In the genomic region with DNA sequence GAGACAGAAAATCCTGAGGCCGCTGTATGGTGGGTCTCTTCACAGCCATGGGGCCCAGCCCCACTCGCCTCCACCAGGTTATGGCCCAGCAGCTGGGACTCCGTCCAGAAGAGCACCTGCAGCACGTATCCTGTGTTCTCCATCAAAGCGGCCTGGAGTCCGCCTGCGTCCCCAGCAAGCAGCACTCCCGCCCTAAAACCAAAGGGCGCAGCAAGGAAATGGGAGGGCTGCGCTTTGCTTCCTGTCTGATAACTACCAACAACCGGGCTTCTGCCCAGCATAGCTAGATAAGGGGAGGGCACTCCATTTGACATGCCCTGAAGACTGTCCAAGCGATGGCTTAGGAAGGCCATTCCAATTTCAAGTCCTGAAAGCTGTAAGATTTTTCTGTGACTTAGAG, we compare ENCODE assay signal across 18 cellular contexts.
DNase-seq lines count a peak whose midpoint lies in the region; ATAC-seq, FAIRE-seq and TF ChIP-seq lines count a peak whose summit lies in the region.
"Had no signal": no experiment of that assay in that cellular context is flagged by ENCODE, and none has a peak within 500 bp of the region (broad histone marks: within the 10 kb centered on the region; RNA-seq: fewer than 3 reads in every experiment).

No MANE protein-coding gene starts in this region.

- TF ChIP-seq EP300 in K562 (IDR thresholded peaks at IDR 0.05; ENCODE audit: low read length) (no peak), sigmoid colon (IDR thresholded peaks at IDR 0.05) (no peak)

- in situ Hi-C loops in K562 (cut with MboI) = no loop called here

- peak; percentile 86 for DNase-seq in GF-D8 (lab: John Stamatoyannopoulos, UW)
- DNase-seq in K562 (ENCODE audit: extremely low read depth in 1 of 4, low spot score in 3 of 4) = no peak
- peak; percentile 56 for DNase-seq in right atrium auricular region (ENCODE audit: low spot score)
- peak; percentile 81 for DNase-seq in spleen
- no peak for DNase-seq in sigmoid colon
- no peak for DNase-seq in HK-2 (ENCODE audit: unreplicated experiment)
- DNase-seq: activated CD8-positive, alpha-beta memory T cell treated with anti-CD3 and anti-CD28 coated beads, Interleukin-2, amount 10 ng/mL, durations not matched to agents 7 days and 5 days; foreskin melanocyte; IMR-90; mesenchymal stem cell; NCI-H526; PC-3 had no signal

- H2AFZ ChIP-seq in K562 (ENCODE audit: low read depth, low read length) = 0 out of 2 replicates have a peak overlapping the region, but pooled peaks have one; percentile 2
- H2AFZ ChIP-seq: GM23338 had no signal

- H3K4me1 ChIP-seq in K562 (replicated peaks in 1 of 2; ENCODE audit: control insufficient read depth in 2 of 2, insufficient read depth in 2 of 2, low read length in 2 of 2) (no peaks in the 10 kb centered on the region), right atrium auricular region (peaks cover 0 to 9% of the 10 kb centered on the region in 2 donors), spleen (peaks cover 0 to 25% (median 12%) of the 10 kb centered on the region in 6 donors), sigmoid colon (no peaks in the 10 kb centered on the region)

- no TSS peak for BruUV-seq in K562 (replicated peaks; lab: Mats Ljungman, UMichigan)

- H3K36me3 ChIP-seq in K562 (ENCODE audit: control insufficient read depth, insufficient read depth, low read length) (no peaks in the 10 kb centered on the region), right atrium auricular region (no peaks in the 10 kb centered on the region), spleen (peaks cover 0 to 8% (median 0%) of the 10 kb centered on the region in 6 donors), sigmoid colon (no peaks in the 10 kb centered on the region)
- H3K36me3 ChIP-seq: SJSA1 had no signal

- H3K27me3 ChIP-seq in K562 (ENCODE audit: control insufficient read depth in 2 of 2, insufficient read depth in 2 of 2, low read length in 2 of 2) (peaks cover 7 to 19% of the 10 kb centered on the region in 2 experiments; a peak in 4 of 5 replicates), right atrium auricular region (no peaks in the 10 kb centered on the region), spleen (replicated peaks in 1 of 7) (peaks cover 0 to 7% (median 0%) of the 10 kb centered on the region in 7 donors), sigmoid colon (no peaks in the 10 kb centered on the region)
- H3K27me3 ChIP-seq: SJSA1 had no signal

- ATAC-seq in K562 = no peak
- ATAC-seq in GM21515 (IDR thresholded peaks at IDR 0.05; ENCODE audit: unreplicated experiment) = no peak
- no peak for ATAC-seq in HG03025 (IDR thresholded peaks at IDR 0.05; ENCODE audit: low FRiP score, unreplicated experiment)
- ATAC-seq: activated CD8-positive, alpha-beta memory T cell treated with anti-CD3 and anti-CD28 coated beads, Interleukin-2, amount 10 ng/mL, durations not matched to agents 7 days and 5 days; GM12878; GM23338; PC-3 had no signal

- H3K79me2 ChIP-seq in K562 (ENCODE audit: control insufficient read depth, insufficient read depth, low read length) = no peaks in the 10 kb centered on the region

- H3K4me2 ChIP-seq in K562 (ENCODE audit: insufficient read depth, low read length) = no peak overlapping the region
- H3K4me2 ChIP-seq: GM23338 had no signal

- H3K9ac ChIP-seq in K562 (ENCODE audit: insufficient read depth in 1 of 2, low read depth in 2 of 2, low read length in 2 of 2) = no peak overlapping the region

- H4K20me1 ChIP-seq in K562 (replicated peaks; ENCODE audit: control insufficient read depth, insufficient read depth, low read length) = no peaks in the 10 kb centered on the region; the same call in 1 of the 2 replicates

- no peak for TF ChIP-seq CTCF in K562 (IDR thresholded peaks at IDR 0.05 in 2 of 3, conservative IDR thresholded peaks at IDR 0.05 in 1 of 3; ENCODE audit: insufficient read depth in 2 of 3, low read depth in 1 of 3, low read length in 3 of 3)
- TF ChIP-seq CTCF in right atrium auricular region (IDR thresholded peaks at IDR 0.05) = no peak
- no peak for TF ChIP-seq CTCF in spleen (IDR thresholded peaks at IDR 0.05 in 8 of 11, conservative IDR thresholded peaks at IDR 0.05 in 3 of 11)
- TF ChIP-seq CTCF in sigmoid colon (IDR thresholded peaks at IDR 0.05) = no peak

- no peak for FAIRE-seq in K562 (lab: Jason Lieb, UNC)
- FAIRE-seq: D721Med, GM12878 had no signal

- no peak overlapping the region for H3K27ac ChIP-seq in K562 (ENCODE audit: extremely low read depth, low read depth, low read length)
- no peak overlapping the region for H3K27ac ChIP-seq in right atrium auricular region
- H3K27ac ChIP-seq in spleen = peak overlapping the region in 7 of 8 donors; percentile 5 to 66 (median 49)
- no peak overlapping the region for H3K27ac ChIP-seq in sigmoid colon
- H3K27ac ChIP-seq: SJSA1 had no signal

- H3K9me1 ChIP-seq in K562 (ENCODE audit: control insufficient read depth, insufficient read depth, low read length) = no peaks in the 10 kb centered on the region

- 2% methylated on average over 12 of the region's 12 CpGs for WGBS in K562 (ENCODE audit: insufficient coverage, low coverage, missing lambda C conversion rate)
- WGBS in spleen, 5 donors = 9 to 30% (median 20%) methylated on average over 11 to 12 of the region's 12 CpGs
- 55 to 82% methylated on average over 12 of the region's 12 CpGs for WGBS in sigmoid colon, 2 donors

- TF ChIP-seq RAD21 in K562 (CRISPR knock-in tag; conservative IDR thresholded peaks at IDR 0.05 in 1 of 2, IDR thresholded peaks at IDR 0.05 in 1 of 2) = no peak

- POLR2A ChIA-PET in K562 (lab: Yijun Ruan, JAX) = no interaction called here

- H3K9me3 ChIP-seq in K562 (replicated peaks; ENCODE audit: control insufficient read depth, insufficient read depth, low read depth, low read length) (no peaks in the 10 kb centered on the region), right atrium auricular region (peaks cover 0 to 5% of the 10 kb centered on the region in 2 donors), spleen (peaks cover 0 to 10% (median 3%) of the 10 kb centered on the region in 8 donors), sigmoid colon (peaks cover 0 to 2% (median 0%) of the 10 kb centered on the region in 4 donors)
- H3K9me3 ChIP-seq: SJSA1 had no signal

- H3K4me3 ChIP-seq in K562 (no peak overlapping the region), right atrium auricular region (peak overlapping the region in 1 of 2 donors; percentile 8), spleen (peak overlapping the region in 5 of 8 donors; percentile 14 to 59 (median 28)), sigmoid colon (no peak overlapping the region)
- H3K4me3 ChIP-seq: GM12878, GM23338, SJSA1 had no signal

- CTCF ChIA-PET in K562 (lab: Yijun Ruan, JAX; ENCODE audit: low intra/inter-chr PET ratio) = no interaction called here

- intact Hi-C loops in K562 (cut with micrococcal nuclease) (no loop called here), spleen (cut with DNase I; ENCODE audit: low total_unique reads) (no loop called here), sigmoid colon (cut with DNase I) (no loop called here)

- no peak for TF ChIP-seq POLR2A in K562 (conservative IDR thresholded peaks at IDR 0.05)
- TF ChIP-seq POLR2A in spleen (IDR thresholded peaks at IDR 0.05) = no peak
- no peak for TF ChIP-seq POLR2A in sigmoid colon (IDR thresholded peaks at IDR 0.05)

TF ChIP-seq in K562, 482 proteins besides CTCF, POLR2A, EP300 and RAD21 (continues in another document):
- TF ChIP-seq, protein P1, sequence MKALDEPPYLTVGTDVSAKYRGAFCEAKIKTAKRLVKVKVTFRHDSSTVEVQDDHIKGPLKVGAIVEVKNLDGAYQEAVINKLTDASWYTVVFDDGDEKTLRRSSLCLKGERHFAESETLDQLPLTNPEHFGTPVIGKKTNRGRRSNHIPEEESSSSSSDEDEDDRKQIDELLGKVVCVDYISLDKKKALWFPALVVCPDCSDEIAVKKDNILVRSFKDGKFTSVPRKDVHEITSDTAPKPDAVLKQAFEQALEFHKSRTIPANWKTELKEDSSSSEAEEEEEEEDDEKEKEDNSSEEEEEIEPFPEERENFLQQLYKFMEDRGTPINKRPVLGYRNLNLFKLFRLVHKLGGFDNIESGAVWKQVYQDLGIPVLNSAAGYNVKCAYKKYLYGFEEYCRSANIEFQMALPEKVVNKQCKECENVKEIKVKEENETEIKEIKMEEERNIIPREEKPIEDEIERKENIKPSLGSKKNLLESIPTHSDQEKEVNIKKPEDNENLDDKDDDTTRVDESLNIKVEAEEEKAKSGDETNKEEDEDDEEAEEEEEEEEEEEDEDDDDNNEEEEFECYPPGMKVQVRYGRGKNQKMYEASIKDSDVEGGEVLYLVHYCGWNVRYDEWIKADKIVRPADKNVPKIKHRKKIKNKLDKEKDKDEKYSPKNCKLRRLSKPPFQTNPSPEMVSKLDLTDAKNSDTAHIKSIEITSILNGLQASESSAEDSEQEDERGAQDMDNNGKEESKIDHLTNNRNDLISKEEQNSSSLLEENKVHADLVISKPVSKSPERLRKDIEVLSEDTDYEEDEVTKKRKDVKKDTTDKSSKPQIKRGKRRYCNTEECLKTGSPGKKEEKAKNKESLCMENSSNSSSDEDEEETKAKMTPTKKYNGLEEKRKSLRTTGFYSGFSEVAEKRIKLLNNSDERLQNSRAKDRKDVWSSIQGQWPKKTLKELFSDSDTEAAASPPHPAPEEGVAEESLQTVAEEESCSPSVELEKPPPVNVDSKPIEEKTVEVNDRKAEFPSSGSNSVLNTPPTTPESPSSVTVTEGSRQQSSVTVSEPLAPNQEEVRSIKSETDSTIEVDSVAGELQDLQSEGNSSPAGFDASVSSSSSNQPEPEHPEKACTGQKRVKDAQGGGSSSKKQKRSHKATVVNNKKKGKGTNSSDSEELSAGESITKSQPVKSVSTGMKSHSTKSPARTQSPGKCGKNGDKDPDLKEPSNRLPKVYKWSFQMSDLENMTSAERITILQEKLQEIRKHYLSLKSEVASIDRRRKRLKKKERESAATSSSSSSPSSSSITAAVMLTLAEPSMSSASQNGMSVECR (CRISPR knock-in tag; IDR thresholded peaks at IDR 0.05) = no peak
- TF ChIP-seq CLOCK (CRISPR knock-in tag; IDR thresholded peaks at IDR 0.05; ENCODE audit: borderline replicate concordance) = no peak

Comparison
In these comparisons a context has a peak if more than half of its experiments do, and no peak if none do; other contexts are left out.
1. DNase-seq: peak in GF-D8 (single experiment), right atrium auricular region (single experiment) and spleen (single experiment); none in K562 (0 of 4), sigmoid colon (single experiment) and HK-2 (single experiment).
2. H3K27ac ChIP-seq: peak in spleen (7 of 8); none in K562 (single experiment), right atrium auricular region (0 of 2) and sigmoid colon (0 of 4).
3. H3K4me3 ChIP-seq: peak in spleen (5 of 8); none in K562 (single experiment) and sigmoid colon (0 of 4).